ENCODE assay signal across 1 cellular context in the genomic region with DNA sequence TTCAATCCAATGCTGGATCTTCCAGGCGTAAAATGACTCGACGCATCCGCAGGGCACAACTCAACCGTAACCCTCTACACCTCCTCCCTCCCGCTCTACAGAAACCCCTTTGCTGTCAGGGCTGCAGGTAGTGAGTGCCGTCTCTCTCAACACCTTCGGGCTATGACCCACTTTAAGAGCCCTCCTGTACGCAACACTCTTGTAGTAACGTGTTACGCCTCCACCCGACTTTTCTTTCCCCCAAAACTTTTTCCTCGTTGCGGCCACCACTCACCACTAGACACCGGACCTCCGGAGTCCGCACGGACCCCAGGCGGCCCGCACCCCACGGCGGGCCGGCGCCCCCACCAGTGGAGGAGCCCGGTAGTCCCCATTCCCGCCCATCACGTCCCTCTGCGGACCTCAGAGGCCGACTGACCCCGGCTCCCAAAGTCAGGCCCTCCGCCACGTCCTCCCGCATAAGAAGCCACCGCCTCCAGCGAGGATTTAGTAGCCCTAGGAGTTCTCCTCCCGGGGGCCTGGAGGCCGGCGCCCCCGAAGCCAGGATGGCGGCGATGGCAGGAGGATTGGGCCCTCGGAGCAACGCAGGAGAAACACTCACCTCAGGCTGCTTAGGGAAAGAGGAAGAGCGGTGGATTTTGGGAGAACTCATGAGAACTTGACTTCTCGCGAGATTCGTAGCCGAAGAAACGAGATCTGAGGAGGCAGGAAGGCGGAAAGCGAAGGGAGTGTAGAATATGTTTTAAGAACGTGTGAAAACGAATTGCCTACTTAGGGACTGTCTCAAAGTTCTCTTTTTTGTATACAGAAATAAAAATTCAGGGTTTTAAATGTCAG.
A peak's percentile ranks its signal among the peaks of the same experiment; 100 is the strongest.
TF ChIP-seq lines count a peak whose summit lies in the region.

A gene (minus strand): TSS at position 609 of the 837 bp plus-strand sequence.

TF ChIP-seq in K562, 482 proteins besides CTCF, POLR2A, EP300 and RAD21 (continued from another document and continues in another):
- peak; percentile 98 for TF ChIP-seq POLR2G (IDR thresholded peaks at IDR 0.05; ENCODE audit: low read depth, low read length)
- TF ChIP-seq, protein P1, sequence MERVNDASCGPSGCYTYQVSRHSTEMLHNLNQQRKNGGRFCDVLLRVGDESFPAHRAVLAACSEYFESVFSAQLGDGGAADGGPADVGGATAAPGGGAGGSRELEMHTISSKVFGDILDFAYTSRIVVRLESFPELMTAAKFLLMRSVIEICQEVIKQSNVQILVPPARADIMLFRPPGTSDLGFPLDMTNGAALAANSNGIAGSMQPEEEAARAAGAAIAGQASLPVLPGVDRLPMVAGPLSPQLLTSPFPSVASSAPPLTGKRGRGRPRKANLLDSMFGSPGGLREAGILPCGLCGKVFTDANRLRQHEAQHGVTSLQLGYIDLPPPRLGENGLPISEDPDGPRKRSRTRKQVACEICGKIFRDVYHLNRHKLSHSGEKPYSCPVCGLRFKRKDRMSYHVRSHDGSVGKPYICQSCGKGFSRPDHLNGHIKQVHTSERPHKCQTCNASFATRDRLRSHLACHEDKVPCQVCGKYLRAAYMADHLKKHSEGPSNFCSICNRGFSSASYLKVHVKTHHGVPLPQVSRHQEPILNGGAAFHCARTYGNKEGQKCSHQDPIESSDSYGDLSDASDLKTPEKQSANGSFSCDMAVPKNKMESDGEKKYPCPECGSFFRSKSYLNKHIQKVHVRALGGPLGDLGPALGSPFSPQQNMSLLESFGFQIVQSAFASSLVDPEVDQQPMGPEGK (CRISPR knock-in tag; IDR thresholded peaks at IDR 0.05; ENCODE audit: borderline replicate concordance), result no peak
- no peak for TF ChIP-seq ZNF384 (IDR thresholded peaks at IDR 0.05; ENCODE audit: low read depth, low read length)
- peak; percentile 94 for TF ChIP-seq POLR2H (tag; IDR thresholded peaks at IDR 0.05; ENCODE audit: low read depth)
- no peak for TF ChIP-seq ZNF134 (CRISPR knock-in tag; conservative IDR thresholded peaks at IDR 0.05)
- TF ChIP-seq MCM7 (IDR thresholded peaks at IDR 0.05), result no peak
- TF ChIP-seq SIN3B (IDR thresholded peaks at IDR 0.05; ENCODE audit: low read depth), result no peak
- TF ChIP-seq SOX6 (IDR thresholded peaks at IDR 0.05), result no peak
- peak; percentile 82 for TF ChIP-seq PML (IDR thresholded peaks at IDR 0.05; ENCODE audit: low read length)
- TF ChIP-seq, protein P2, sequence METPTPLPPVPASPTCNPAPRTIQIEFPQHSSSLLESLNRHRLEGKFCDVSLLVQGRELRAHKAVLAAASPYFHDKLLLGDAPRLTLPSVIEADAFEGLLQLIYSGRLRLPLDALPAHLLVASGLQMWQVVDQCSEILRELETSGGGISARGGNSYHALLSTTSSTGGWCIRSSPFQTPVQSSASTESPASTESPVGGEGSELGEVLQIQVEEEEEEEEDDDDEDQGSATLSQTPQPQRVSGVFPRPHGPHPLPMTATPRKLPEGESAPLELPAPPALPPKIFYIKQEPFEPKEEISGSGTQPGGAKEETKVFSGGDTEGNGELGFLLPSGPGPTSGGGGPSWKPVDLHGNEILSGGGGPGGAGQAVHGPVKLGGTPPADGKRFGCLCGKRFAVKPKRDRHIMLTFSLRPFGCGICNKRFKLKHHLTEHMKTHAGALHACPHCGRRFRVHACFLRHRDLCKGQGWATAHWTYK (CRISPR knock-in tag; IDR thresholded peaks at IDR 0.05), result no peak
- TF ChIP-seq ZNF778 (CRISPR knock-in tag; IDR thresholded peaks at IDR 0.05), result no peak
- no peak for TF ChIP-seq SREBF2 (CRISPR knock-in tag; IDR thresholded peaks at IDR 0.05)
- TF ChIP-seq, protein P3, sequence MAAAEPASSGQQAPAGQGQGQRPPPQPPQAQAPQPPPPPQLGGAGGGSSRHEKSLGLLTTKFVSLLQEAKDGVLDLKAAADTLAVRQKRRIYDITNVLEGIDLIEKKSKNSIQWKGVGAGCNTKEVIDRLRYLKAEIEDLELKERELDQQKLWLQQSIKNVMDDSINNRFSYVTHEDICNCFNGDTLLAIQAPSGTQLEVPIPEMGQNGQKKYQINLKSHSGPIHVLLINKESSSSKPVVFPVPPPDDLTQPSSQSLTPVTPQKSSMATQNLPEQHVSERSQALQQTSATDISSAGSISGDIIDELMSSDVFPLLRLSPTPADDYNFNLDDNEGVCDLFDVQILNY (CRISPR knock-in tag; IDR thresholded peaks at IDR 0.05), result no peak
- TF ChIP-seq PHF20 (IDR thresholded peaks at IDR 0.05; ENCODE audit: partially characterized antibody), result peak; percentile 90
- TF ChIP-seq HEY1 (CRISPR knock-in tag; IDR thresholded peaks at IDR 0.05; ENCODE audit: borderline replicate concordance), result no peak
- TF ChIP-seq, protein P4, sequence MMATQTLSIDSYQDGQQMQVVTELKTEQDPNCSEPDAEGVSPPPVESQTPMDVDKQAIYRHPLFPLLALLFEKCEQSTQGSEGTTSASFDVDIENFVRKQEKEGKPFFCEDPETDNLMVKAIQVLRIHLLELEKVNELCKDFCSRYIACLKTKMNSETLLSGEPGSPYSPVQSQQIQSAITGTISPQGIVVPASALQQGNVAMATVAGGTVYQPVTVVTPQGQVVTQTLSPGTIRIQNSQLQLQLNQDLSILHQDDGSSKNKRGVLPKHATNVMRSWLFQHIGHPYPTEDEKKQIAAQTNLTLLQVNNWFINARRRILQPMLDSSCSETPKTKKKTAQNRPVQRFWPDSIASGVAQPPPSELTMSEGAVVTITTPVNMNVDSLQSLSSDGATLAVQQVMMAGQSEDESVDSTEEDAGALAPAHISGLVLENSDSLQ (IDR thresholded peaks at IDR 0.05), result no peak
- TF ChIP-seq ZNF785 (CRISPR knock-in tag; IDR thresholded peaks at IDR 0.05), result no peak
- TF ChIP-seq, protein P5, sequence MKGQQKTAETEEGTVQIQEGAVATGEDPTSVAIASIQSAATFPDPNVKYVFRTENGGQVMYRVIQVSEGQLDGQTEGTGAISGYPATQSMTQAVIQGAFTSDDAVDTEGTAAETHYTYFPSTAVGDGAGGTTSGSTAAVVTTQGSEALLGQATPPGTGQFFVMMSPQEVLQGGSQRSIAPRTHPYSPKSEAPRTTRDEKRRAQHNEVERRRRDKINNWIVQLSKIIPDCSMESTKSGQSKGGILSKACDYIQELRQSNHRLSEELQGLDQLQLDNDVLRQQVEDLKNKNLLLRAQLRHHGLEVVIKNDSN (CRISPR knock-in tag; IDR thresholded peaks at IDR 0.05), result no peak
- peak; percentile 82; the same call in 1 of the 2 replicates for TF ChIP-seq KAT7 (CRISPR knock-in tag; IDR thresholded peaks at IDR 0.05; ENCODE audit: borderline replicate concordance)
- no peak; the same call in 1 of the 2 replicates for TF ChIP-seq ETV1 (tag; conservative IDR thresholded peaks at IDR 0.05; ENCODE audit: low read depth)
- 0 out of 4 replicates have a peak, but pooled peaks have one; percentile 34 to 52 for TF ChIP-seq SIN3A (IDR thresholded peaks at IDR 0.05; ENCODE audit: borderline replicate concordance in 2 of 2, control insufficient read depth in 1 of 2, low read depth in 2 of 2, low read length in 2 of 2)
- TF ChIP-seq, protein P6, sequence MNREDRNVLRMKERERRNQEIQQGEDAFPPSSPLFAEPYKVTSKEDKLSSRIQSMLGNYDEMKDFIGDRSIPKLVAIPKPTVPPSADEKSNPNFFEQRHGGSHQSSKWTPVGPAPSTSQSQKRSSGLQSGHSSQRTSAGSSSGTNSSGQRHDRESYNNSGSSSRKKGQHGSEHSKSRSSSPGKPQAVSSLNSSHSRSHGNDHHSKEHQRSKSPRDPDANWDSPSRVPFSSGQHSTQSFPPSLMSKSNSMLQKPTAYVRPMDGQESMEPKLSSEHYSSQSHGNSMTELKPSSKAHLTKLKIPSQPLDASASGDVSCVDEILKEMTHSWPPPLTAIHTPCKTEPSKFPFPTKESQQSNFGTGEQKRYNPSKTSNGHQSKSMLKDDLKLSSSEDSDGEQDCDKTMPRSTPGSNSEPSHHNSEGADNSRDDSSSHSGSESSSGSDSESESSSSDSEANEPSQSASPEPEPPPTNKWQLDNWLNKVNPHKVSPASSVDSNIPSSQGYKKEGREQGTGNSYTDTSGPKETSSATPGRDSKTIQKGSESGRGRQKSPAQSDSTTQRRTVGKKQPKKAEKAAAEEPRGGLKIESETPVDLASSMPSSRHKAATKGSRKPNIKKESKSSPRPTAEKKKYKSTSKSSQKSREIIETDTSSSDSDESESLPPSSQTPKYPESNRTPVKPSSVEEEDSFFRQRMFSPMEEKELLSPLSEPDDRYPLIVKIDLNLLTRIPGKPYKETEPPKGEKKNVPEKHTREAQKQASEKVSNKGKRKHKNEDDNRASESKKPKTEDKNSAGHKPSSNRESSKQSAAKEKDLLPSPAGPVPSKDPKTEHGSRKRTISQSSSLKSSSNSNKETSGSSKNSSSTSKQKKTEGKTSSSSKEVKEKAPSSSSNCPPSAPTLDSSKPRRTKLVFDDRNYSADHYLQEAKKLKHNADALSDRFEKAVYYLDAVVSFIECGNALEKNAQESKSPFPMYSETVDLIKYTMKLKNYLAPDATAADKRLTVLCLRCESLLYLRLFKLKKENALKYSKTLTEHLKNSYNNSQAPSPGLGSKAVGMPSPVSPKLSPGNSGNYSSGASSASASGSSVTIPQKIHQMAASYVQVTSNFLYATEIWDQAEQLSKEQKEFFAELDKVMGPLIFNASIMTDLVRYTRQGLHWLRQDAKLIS (CRISPR knock-in tag; IDR thresholded peaks at IDR 0.05), result peak; percentile 88; the same call in 1 of the 2 replicates
- no peak for TF ChIP-seq KLF16 (IDR thresholded peaks at IDR 0.05)
- TF ChIP-seq, protein P7, sequence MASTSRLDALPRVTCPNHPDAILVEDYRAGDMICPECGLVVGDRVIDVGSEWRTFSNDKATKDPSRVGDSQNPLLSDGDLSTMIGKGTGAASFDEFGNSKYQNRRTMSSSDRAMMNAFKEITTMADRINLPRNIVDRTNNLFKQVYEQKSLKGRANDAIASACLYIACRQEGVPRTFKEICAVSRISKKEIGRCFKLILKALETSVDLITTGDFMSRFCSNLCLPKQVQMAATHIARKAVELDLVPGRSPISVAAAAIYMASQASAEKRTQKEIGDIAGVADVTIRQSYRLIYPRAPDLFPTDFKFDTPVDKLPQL (IDR thresholded peaks at IDR 0.05; ENCODE audit: extremely low read depth, insufficient read length), result no peak
- peak; percentile 97 for TF ChIP-seq BRD9 (IDR thresholded peaks at IDR 0.05; ENCODE audit: low read depth, partially characterized antibody)
- TF ChIP-seq ILF3 (IDR thresholded peaks at IDR 0.05; ENCODE audit: borderline replicate concordance), result no peak
- TF ChIP-seq, protein P8, sequence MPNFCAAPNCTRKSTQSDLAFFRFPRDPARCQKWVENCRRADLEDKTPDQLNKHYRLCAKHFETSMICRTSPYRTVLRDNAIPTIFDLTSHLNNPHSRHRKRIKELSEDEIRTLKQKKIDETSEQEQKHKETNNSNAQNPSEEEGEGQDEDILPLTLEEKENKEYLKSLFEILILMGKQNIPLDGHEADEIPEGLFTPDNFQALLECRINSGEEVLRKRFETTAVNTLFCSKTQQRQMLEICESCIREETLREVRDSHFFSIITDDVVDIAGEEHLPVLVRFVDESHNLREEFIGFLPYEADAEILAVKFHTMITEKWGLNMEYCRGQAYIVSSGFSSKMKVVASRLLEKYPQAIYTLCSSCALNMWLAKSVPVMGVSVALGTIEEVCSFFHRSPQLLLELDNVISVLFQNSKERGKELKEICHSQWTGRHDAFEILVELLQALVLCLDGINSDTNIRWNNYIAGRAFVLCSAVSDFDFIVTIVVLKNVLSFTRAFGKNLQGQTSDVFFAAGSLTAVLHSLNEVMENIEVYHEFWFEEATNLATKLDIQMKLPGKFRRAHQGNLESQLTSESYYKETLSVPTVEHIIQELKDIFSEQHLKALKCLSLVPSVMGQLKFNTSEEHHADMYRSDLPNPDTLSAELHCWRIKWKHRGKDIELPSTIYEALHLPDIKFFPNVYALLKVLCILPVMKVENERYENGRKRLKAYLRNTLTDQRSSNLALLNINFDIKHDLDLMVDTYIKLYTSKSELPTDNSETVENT (CRISPR knock-in tag; IDR thresholded peaks at IDR 0.05), result no peak
- no peak for TF ChIP-seq ZNF644 (tag; IDR thresholded peaks at IDR 0.05; ENCODE audit: low read depth)
- TF ChIP-seq ADNP (tag; IDR thresholded peaks at IDR 0.05), result no peak
- TF ChIP-seq, protein P9, sequence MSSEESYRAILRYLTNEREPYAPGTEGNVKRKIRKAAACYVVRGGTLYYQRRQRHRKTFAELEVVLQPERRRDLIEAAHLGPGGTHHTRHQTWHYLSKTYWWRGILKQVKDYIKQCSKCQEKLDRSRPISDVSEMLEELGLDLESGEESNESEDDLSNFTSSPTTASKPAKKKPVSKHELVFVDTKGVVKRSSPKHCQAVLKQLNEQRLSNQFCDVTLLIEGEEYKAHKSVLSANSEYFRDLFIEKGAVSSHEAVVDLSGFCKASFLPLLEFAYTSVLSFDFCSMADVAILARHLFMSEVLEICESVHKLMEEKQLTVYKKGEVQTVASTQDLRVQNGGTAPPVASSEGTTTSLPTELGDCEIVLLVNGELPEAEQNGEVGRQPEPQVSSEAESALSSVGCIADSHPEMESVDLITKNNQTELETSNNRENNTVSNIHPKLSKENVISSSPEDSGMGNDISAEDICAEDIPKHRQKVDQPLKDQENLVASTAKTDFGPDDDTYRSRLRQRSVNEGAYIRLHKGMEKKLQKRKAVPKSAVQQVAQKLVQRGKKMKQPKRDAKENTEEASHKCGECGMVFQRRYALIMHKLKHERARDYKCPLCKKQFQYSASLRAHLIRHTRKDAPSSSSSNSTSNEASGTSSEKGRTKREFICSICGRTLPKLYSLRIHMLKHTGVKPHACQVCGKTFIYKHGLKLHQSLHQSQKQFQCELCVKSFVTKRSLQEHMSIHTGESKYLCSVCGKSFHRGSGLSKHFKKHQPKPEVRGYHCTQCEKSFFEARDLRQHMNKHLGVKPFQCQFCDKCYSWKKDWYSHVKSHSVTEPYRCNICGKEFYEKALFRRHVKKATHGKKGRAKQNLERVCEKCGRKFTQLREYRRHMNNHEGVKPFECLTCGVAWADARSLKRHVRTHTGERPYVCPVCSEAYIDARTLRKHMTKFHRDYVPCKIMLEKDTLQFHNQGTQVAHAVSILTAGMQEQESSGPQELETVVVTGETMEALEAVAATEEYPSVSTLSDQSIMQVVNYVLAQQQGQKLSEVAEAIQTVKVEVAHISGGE (CRISPR knock-in tag; IDR thresholded peaks at IDR 0.05), result no peak
- no peak for TF ChIP-seq LEF1 (IDR thresholded peaks at IDR 0.05)
- peak; percentile 95 for TF ChIP-seq POLR2AphosphoS5 (IDR thresholded peaks at IDR 0.05; ENCODE audit: control insufficient read depth, insufficient read depth, low read depth, low read length)
- TF ChIP-seq, protein P10, sequence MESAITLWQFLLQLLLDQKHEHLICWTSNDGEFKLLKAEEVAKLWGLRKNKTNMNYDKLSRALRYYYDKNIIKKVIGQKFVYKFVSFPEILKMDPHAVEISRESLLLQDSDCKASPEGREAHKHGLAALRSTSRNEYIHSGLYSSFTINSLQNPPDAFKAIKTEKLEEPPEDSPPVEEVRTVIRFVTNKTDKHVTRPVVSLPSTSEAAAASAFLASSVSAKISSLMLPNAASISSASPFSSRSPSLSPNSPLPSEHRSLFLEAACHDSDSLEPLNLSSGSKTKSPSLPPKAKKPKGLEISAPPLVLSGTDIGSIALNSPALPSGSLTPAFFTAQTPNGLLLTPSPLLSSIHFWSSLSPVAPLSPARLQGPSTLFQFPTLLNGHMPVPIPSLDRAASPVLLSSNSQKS (CRISPR knock-in tag; IDR thresholded peaks at IDR 0.05), result no peak
- TF ChIP-seq NFIC (IDR thresholded peaks at IDR 0.05), result peak; percentile 63
- TF ChIP-seq ZNF561 (CRISPR knock-in tag; conservative IDR thresholded peaks at IDR 0.05), result no peak
- TF ChIP-seq GATA2 (CRISPR knock-in tag; IDR thresholded peaks at IDR 0.05), result no peak
- no peak for TF ChIP-seq TFAM (CRISPR knock-in tag; conservative IDR thresholded peaks at IDR 0.05)
- no peak for TF ChIP-seq KLF13 (tag; IDR thresholded peaks at IDR 0.05; ENCODE audit: borderline replicate concordance, low read depth)
- TF ChIP-seq TCF7L2 (IDR thresholded peaks at IDR 0.05; ENCODE audit: low read depth, low read length), result no peak
- no peak for TF ChIP-seq MECOM (CRISPR knock-in tag; IDR thresholded peaks at IDR 0.05)
- TF ChIP-seq E2F3 (CRISPR knock-in tag; IDR thresholded peaks at IDR 0.05), result 0 out of 2 replicates have a peak, but pooled peaks have one; percentile 16
- no peak for TF ChIP-seq KAT8 (IDR thresholded peaks at IDR 0.05; ENCODE audit: low read depth)
